15 cellular contexts compared by ENCODE assay signal in genomic region chr2:85236107-85236506, GRCh38.
A peak's percentile ranks its signal among the peaks of the same experiment; 100 is the strongest.
DNase-seq lines count a peak whose midpoint lies in the region; ATAC-seq and TF ChIP-seq lines count a peak whose summit lies in the region.
"Had no signal": no experiment of that assay in that cellular context is flagged by ENCODE, and none has a peak within 500 bp of the region (broad histone marks: within the 10 kb centered on the region; RNA-seq: fewer than 3 reads in every experiment).

No MANE protein-coding gene starts in this region.

- H3K27ac ChIP-seq in H9 (ENCODE audit: insufficient read length, low read depth, low read length), result no peak overlapping the region
- no peak overlapping the region for H3K27ac ChIP-seq in iPS-20b (ENCODE audit: low read length)
- no peak overlapping the region for H3K27ac ChIP-seq in spleen
- H3K27ac ChIP-seq: HL-60 had no signal

- intact Hi-C loops in spleen (cut with DNase I; ENCODE audit: low total_unique reads) (no loop called here), left colon (cut with DNase I, micrococcal nuclease) (no loop called here)

- ATAC-seq in WTC11 (no peak), GM18505 (IDR thresholded peaks at IDR 0.05; ENCODE audit: unreplicated experiment) (no peak), left colon (no peak)
- ATAC-seq: HCT116 had no signal

- no peak overlapping the region for H3K4me2 ChIP-seq in H9 (ENCODE audit: insufficient read depth, insufficient read length, low read length)

- H2BK15ac ChIP-seq in H9 (ENCODE audit: low read depth, low read length), result no peak overlapping the region

- H3K79me2 ChIP-seq in H9 (ENCODE audit: insufficient read depth, low read length), result peaks cover 15% of the 10 kb centered on the region

- no peak overlapping the region for H3K14ac ChIP-seq in H9 (ENCODE audit: insufficient read depth, low read length)

- H3K4me1 ChIP-seq in H9 (ENCODE audit: insufficient read depth, low read length), result peaks cover 38% of the 10 kb centered on the region
- H3K4me1 ChIP-seq in iPS-20b (ENCODE audit: insufficient read depth, low read length), result peaks cover 60% of the 10 kb centered on the region
- H3K4me1 ChIP-seq in spleen, result peaks cover 0 to 22% (median 12%) of the 10 kb centered on the region in 6 donors

- no peak overlapping the region for H2BK120ac ChIP-seq in H9 (ENCODE audit: low read depth, low read length, poor library complexity, severe bottlenecking)

- H2AK5ac ChIP-seq in H9 (ENCODE audit: insufficient read length, low read length), result no peak overlapping the region

- no peak overlapping the region for H3K18ac ChIP-seq in H9 (ENCODE audit: insufficient read length, low read depth, low read length)

- H3K23me2 ChIP-seq in H9 (ENCODE audit: insufficient read length, low read depth, low read length, poor library complexity, severe bottlenecking), result peaks cover 5% of the 10 kb centered on the region

- CTCF ChIA-PET in WTC11 (lab: Charles Lee), result interaction anchor here (1.0 to 4.9 kb wide), 3 partner anchors 20 to 41 kb away, joined by 3 to 35 read pairs (median 10); no protein-coding TSS in a partner anchor

- no peak overlapping the region for H3K23ac ChIP-seq in H9 (ENCODE audit: insufficient read length, low read depth, low read length)

- no peak overlapping the region for H2BK5ac ChIP-seq in H9 (ENCODE audit: insufficient read length, low read length)

- POLR2A ChIA-PET in WTC11 (lab: Charles Lee), result interaction anchor here (1.3 to 3.9 kb wide), 2 partner anchors 20 to 101 kb away, joined by 7 to 34 read pairs; no protein-coding TSS in a partner anchor

- H4K8ac ChIP-seq in H9 (replicated peaks; ENCODE audit: insufficient read length, low read depth, low read length), result no peak overlapping the region

- H3K36me3 ChIP-seq in iPS-20b (ENCODE audit: insufficient read depth, low read depth, low read length) (peaks cover 9% of the 10 kb centered on the region; the same call in 1 of the 2 replicates), spleen (no peaks in the 10 kb centered on the region)

- H3K9me3 Mint-ChIP-seq in H9, result no peaks in the 10 kb centered on the region
- no peaks in the 10 kb centered on the region for H3K9me3 Mint-ChIP-seq in WTC11
- H3K9me3 Mint-ChIP-seq: CD4-positive, alpha-beta T cell; IgD-negative memory B cell had no signal

- H3K36me3 Mint-ChIP-seq in H9 (ENCODE audit: insufficient read depth in 1 of 3, low read depth in 3 of 3), result peaks cover 7 to 23% (median 22%) of the 10 kb centered on the region in 3 experiments
- peaks cover 8% of the 10 kb centered on the region; the same call in 1 of the 2 replicates for H3K36me3 Mint-ChIP-seq in WTC11

- H3K9ac ChIP-seq in H9 (ENCODE audit: extremely low read depth, insufficient read length, low read length) (no peak overlapping the region), iPS-20b (ENCODE audit: low read depth, low read length) (peak overlapping the region; percentile 9; the same call in 1 of the 2 replicates)

- peaks cover 77 to 83% of the 10 kb centered on the region in 2 experiments for H3K4me1 Mint-ChIP-seq in H9
- H3K4me1 Mint-ChIP-seq in WTC11, result peaks cover 83% of the 10 kb centered on the region
- H3K4me1 Mint-ChIP-seq: B cell had no signal

- H3K9me3 ChIP-seq in H9 (ENCODE audit: control insufficient read depth, low read depth, low read length) (no peaks in the 10 kb centered on the region), iPS-20b (ENCODE audit: insufficient read depth, low read depth, low read length) (no peaks in the 10 kb centered on the region), spleen (no peaks in the 10 kb centered on the region)

- TF ChIP-seq CTCF in H9 (conservative IDR thresholded peaks at IDR 0.05), result no peak
- TF ChIP-seq CTCF in WTC11 (IDR thresholded peaks at IDR 0.05), result no peak
- no peak for TF ChIP-seq CTCF in spleen (IDR thresholded peaks at IDR 0.05 in 8 of 11, conservative IDR thresholded peaks at IDR 0.05 in 3 of 11)

- H3K56ac ChIP-seq in H9 (ENCODE audit: insufficient read length, low read depth, low read length), result no peak overlapping the region

- H3K4me3 ChIP-seq in iPS-20b (ENCODE audit: low read length), result no peak overlapping the region
- H3K4me3 ChIP-seq in spleen, result no peak overlapping the region

- H4K91ac ChIP-seq in H9 (ENCODE audit: insufficient read length, low read depth, low read length), result no peak overlapping the region

- no peak overlapping the region for H2BK12ac ChIP-seq in H9 (ENCODE audit: insufficient read length, low read depth, low read length)

- H2BK20ac ChIP-seq in H9 (ENCODE audit: low read depth, low read length, poor library complexity, severe bottlenecking), result no peak overlapping the region

- no peak for DNase-seq in H9
- DNase-seq in WTC11 (ENCODE audit: low spot score), result no peak
- peak; percentile 24 for DNase-seq in spleen
- no peak for DNase-seq in left colon
- DNase-seq in NOMO-1 treated with DMSO at 0.1 percent for 48 hours (lab: John Stamatoyannopoulos, UW; ENCODE audit: unreplicated experiment), result no peak
- DNase-seq: C1 segment of cervical spinal cord; Calu3; CD4-positive, alpha-beta T cell; DMS 273 treated with DMSO at 0.1 percent for 48 hours had no signal

- H3K79me1 ChIP-seq in H9 (ENCODE audit: insufficient read depth, low read depth, low read length, poor library complexity, severe bottlenecking), result no peaks in the 10 kb centered on the region

- H3K4me3 Mint-ChIP-seq in H9, result peak overlapping the region; percentile 5 to 62; a peak in 3 of 5 replicates
- peak overlapping the region; percentile 10; the same call in 1 of the 2 replicates for H3K4me3 Mint-ChIP-seq in WTC11
- H3K4me3 Mint-ChIP-seq: B cell; CD4-positive, alpha-beta T cell; IgD-negative memory B cell had no signal

- H4K5ac ChIP-seq in H9 (ENCODE audit: insufficient read length, low read depth, low read length), result no peak overlapping the region

- H3K27me3 ChIP-seq in H9 (ENCODE audit: insufficient read depth, low read length) (no peaks in the 10 kb centered on the region), iPS-20b (ENCODE audit: insufficient read depth, low read length) (no peaks in the 10 kb centered on the region), spleen (replicated peaks in 1 of 7) (peaks cover 0 to 7% (median 0%) of the 10 kb centered on the region in 7 donors)

- H3K27me3 Mint-ChIP-seq in H9 (ENCODE audit: low read depth) (0 out of 2 replicates have a peak, but pooled peaks cover 1% of the 10 kb centered on the region), WTC11 (ENCODE audit: low read depth) (no peaks in the 10 kb centered on the region)

- H3T11ph ChIP-seq in H9 (ENCODE audit: low read length), result no peak overlapping the region

- TF ChIP-seq POLR2A in spleen (IDR thresholded peaks at IDR 0.05) (no peak), GM18505 (IDR thresholded peaks at IDR 0.05; ENCODE audit: borderline replicate concordance, extremely low read depth, insufficient read depth, insufficient read length) (no peak)

- H3K27ac Mint-ChIP-seq in H9 (peak overlapping the region; percentile 97 to 99 (median 99)), WTC11 (peak overlapping the region; percentile 100)
- H3K27ac Mint-ChIP-seq: B cell; CD4-positive, alpha-beta T cell had no signal

- WGBS in H9 (ENCODE audit: extremely low coverage, insufficient read length, low lambda C conversion rate), result no CpG with 5 or more reads among the region's 3 CpGs
- WGBS in spleen, 5 donors, result 68 to 92% (median 85%) methylated on average over 3 of the region's 3 CpGs

- H4K20me1 ChIP-seq in H9 (ENCODE audit: control insufficient read depth, insufficient read depth, insufficient read length), result peaks cover 3% of the 10 kb centered on the region

- H3K4ac ChIP-seq in H9 (ENCODE audit: low read depth, low read length), result no peak overlapping the region

- no peak overlapping the region for H2AFZ ChIP-seq in H9 (ENCODE audit: low read length)

TF ChIP-seq in WTC11, 78 proteins besides CTCF, POLR2A, EP300 and RAD21 (continues in another document):
- TF ChIP-seq MAX (CRISPR knock-in tag; IDR thresholded peaks at IDR 0.05), result no peak
- TF ChIP-seq RELA (CRISPR knock-in tag; IDR thresholded peaks at IDR 0.05; ENCODE audit: borderline replicate concordance), result no peak
- no peak for TF ChIP-seq NR1H2 (CRISPR knock-in tag; IDR thresholded peaks at IDR 0.05)
- TF ChIP-seq, protein P1, sequence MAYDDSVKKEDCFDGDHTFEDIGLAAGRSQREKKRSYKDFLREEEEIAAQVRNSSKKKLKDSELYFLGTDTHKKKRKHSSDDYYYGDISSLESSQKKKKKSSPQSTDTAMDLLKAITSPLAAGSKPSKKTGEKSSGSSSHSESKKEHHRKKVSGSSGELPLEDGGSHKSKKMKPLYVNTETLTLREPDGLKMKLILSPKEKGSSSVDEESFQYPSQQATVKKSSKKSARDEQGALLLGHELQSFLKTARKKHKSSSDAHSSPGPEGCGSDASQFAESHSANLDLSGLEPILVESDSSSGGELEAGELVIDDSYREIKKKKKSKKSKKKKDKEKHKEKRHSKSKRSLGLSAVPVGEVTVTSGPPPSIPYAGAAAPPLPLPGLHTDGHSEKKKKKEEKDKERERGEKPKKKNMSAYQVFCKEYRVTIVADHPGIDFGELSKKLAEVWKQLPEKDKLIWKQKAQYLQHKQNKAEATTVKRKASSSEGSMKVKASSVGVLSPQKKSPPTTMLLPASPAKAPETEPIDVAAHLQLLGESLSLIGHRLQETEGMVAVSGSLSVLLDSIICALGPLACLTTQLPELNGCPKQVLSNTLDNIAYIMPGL (CRISPR knock-in tag; IDR thresholded peaks at IDR 0.05), result no peak
- no peak for TF ChIP-seq HMGA2 (CRISPR knock-in tag; IDR thresholded peaks at IDR 0.05)
- TF ChIP-seq NR3C1 (CRISPR knock-in tag; conservative IDR thresholded peaks at IDR 0.05; ENCODE audit: low read depth), result no peak
- TF ChIP-seq NFYB (CRISPR knock-in tag; conservative IDR thresholded peaks at IDR 0.05; ENCODE audit: low read depth), result no peak
- no peak for TF ChIP-seq GRHL2 (CRISPR knock-in tag; IDR thresholded peaks at IDR 0.05; ENCODE audit: insufficient replicate concordance, severe bottlenecking)
- no peak for TF ChIP-seq CREM (CRISPR knock-in tag; IDR thresholded peaks at IDR 0.05)
- TF ChIP-seq ZNF317 (CRISPR knock-in tag; IDR thresholded peaks at IDR 0.05; ENCODE audit: borderline replicate concordance, low read depth), result no peak
- TF ChIP-seq USF2 (CRISPR knock-in tag; IDR thresholded peaks at IDR 0.05), result no peak
